7 cellular contexts compared by ENCODE assay signal in genomic region chr3:71753716-71754609, GRCh38. TPM values are rescaled to one million over a fixed set of nuclear protein-coding genes. Genes with fewer than 3 reads are reported as not detected.
DNase-seq lines count a peak whose midpoint lies in the region; ATAC-seq and TF ChIP-seq lines count a peak whose summit lies in the region.

Gene GPR27 (plus strand): TSS chr3:71753855. CDS start chr3:71754050, 195 bp downstream.

- H3K27me3 ChIP-seq in GM06990 (replicated peaks; ENCODE audit: control insufficient read depth, insufficient read depth, low read length): peaks cover 2% of the 10 kb centered on the region
- peaks cover 10% of the 10 kb centered on the region for H3K27me3 ChIP-seq in RWPE2 (ENCODE audit: insufficient read depth, poor library complexity, severe bottlenecking)
- peaks cover 0 to 11% of the 10 kb centered on the region in 2 donors for H3K27me3 ChIP-seq in right lobe of liver

- ATAC-seq in RWPE2 (ENCODE audit: low read depth) (peak; percentile 64), right lobe of liver (peak; percentile 55 to 69 (median 64))

- intact Hi-C loops in right lobe of liver (cut with DNase I): no loop called here

- WGBS in right lobe of liver (ENCODE audit: insufficient coverage, low coverage, low lambda C conversion rate, missing lambda C conversion rate): 0% methylated on average over 7 of the region's 131 CpGs

- no peak within 1 kb of the TSS for H3K27ac ChIP-seq in RWPE2 (ENCODE audit: poor library complexity, severe bottlenecking)
- no peak within 1 kb of the TSS for H3K27ac ChIP-seq in coronary artery
- H3K27ac ChIP-seq in right lobe of liver: no peak within 1 kb of the TSS
- no peak within 1 kb of the TSS for H3K27ac ChIP-seq in temporal lobe (ENCODE audit: low read depth, low read length)

- H3K4me1 ChIP-seq in RWPE2 (ENCODE audit: insufficient read depth, poor library complexity, severe bottlenecking) (no peaks in the 10 kb centered on the region), right lobe of liver (no peaks in the 10 kb centered on the region)

- DNase-seq in GM06990 (ENCODE audit: extremely low read depth, insufficient read length) (peak; percentile 34), RWPE2 (ENCODE audit: low spot score) (no peak), coronary artery (ENCODE audit: low spot score) (no peak), right lobe of liver (peak in 1 of 3 donors; percentile 37), COLO829 (ENCODE audit: low spot score) (no peak), OCI-M1 (lab: John Stamatoyannopoulos, UW) (no peak)

- TF ChIP-seq CTCF in GM06990 (IDR thresholded peaks at IDR 0.05; ENCODE audit: insufficient read depth, low read length, poor library complexity, severe bottlenecking) (no peak), RWPE2 (IDR thresholded peaks at IDR 0.05; ENCODE audit: poor library complexity, severe bottlenecking) (no peak), coronary artery (IDR thresholded peaks at IDR 0.05) (no peak), right lobe of liver (IDR thresholded peaks at IDR 0.05) (no peak)

- TF ChIP-seq POLR2A in right lobe of liver (IDR thresholded peaks at IDR 0.05): no peak

- H3K36me3 ChIP-seq in GM06990 (ENCODE audit: control insufficient read depth, insufficient read depth, low read length) (no peaks in the 10 kb centered on the region), RWPE2 (ENCODE audit: low read depth) (no peaks in the 10 kb centered on the region), right lobe of liver (no peaks in the 10 kb centered on the region)

- H3K9me3 ChIP-seq in RWPE2 (ENCODE audit: severe bottlenecking) (no peaks in the 10 kb centered on the region), right lobe of liver (no peaks in the 10 kb centered on the region)

- no peak within 1 kb of the TSS for H3K4me3 ChIP-seq in GM06990 (replicated peaks; ENCODE audit: low read depth, low read length)
- peak within 1 kb of the TSS; percentile 76 for H3K4me3 ChIP-seq in RWPE2 (ENCODE audit: severe bottlenecking)
- H3K4me3 ChIP-seq in coronary artery: peak within 1 kb of the TSS; percentile 67
- H3K4me3 ChIP-seq in right lobe of liver: peak within 1 kb of the TSS; percentile 14 to 47 (median 23)

RNA-seq across cellular contexts. Expression of gene GPR27, which starts in this region (rescaled TPM):
- total RNA-seq in right lobe of liver: under 1 TPM in 5 of 6 experiments, not detected in 1; 0.09 to 0.37 (median 0.12) TPM
- 34.2 TPM for total RNA-seq in temporal lobe

Comparison
In these comparisons a context has a peak if more than half of its experiments do, and no peak if none do; other contexts are left out.
1. RNA of gene GPR27 (total RNA-seq): 34.2 TPM in temporal lobe (single experiment); 0.09 to 0.37 TPM in right lobe of liver; every median in the first group is over 10 times any median in the second.
2. Peak in ATAC-seq and H3K4me3 ChIP-seq in right lobe of liver; RNA of the gene not detected or under 1 TPM.